8 cellular contexts compared by ENCODE assay signal in genomic region chr12:12704593-12705230, GRCh38. TPM values are rescaled to one million over a fixed set of nuclear protein-coding genes. Genes with fewer than 3 reads are reported as not detected.
DNase-seq lines count a peak whose midpoint lies in the region; ATAC-seq and FAIRE-seq lines count a peak whose summit lies in the region.

No MANE protein-coding gene starts in this region.

- POLR2A ChIA-PET in T-cell (lab: Charles Lee) = interaction anchor here (0.6 to 1.2 kb wide), 7 partner anchors 16 to 325 kb away, joined by 3 to 5 read pairs (median 3); no protein-coding TSS in a partner anchor

- peak overlapping the region; percentile 62 to 71 for H3K27ac Mint-ChIP-seq in T-cell

- CTCF ChIA-PET in T-cell (lab: Charles Lee) = interaction anchor here (0.7 to 2.2 kb wide), 6 partner anchors 10 to 330 kb away, joined by 3 to 9 read pairs (median 4); no protein-coding TSS in a partner anchor

- DNase-seq in NCI-H1694 (lab: John Stamatoyannopoulos, UW) (peak; percentile 96), T-cell (peak in 15 of 34 experiments; percentile 11 to 48 (median 28)), epithelial cell of prostate (ENCODE audit: low read depth, low spot score) (peak; percentile 73), mucosa of gallbladder (ENCODE audit: low spot score) (peak; percentile 75)
- DNase-seq in stimulated activated CD4-positive, alpha-beta T cell treated with anti-CD3 and anti-CD28 coated beads, Interleukin-1b, Interleukin-23, amount 100 ng/mL, for 48 hours = no peak

- no peak overlapping the region for H3K27ac ChIP-seq in epithelial cell of prostate

- no peaks in the 10 kb centered on the region for H3K27me3 Mint-ChIP-seq in T-cell

- FAIRE-seq in A204.1 (lab: Jason Lieb, UNC) (peak; percentile 98), G401.6 (lab: Jason Lieb, UNC) (peak; percentile 92)

- peak overlapping the region in 1 of 3 donors; percentile 69 for H3K4me3 Mint-ChIP-seq in T-cell

- H3K9me3 Mint-ChIP-seq in T-cell = no peaks in the 10 kb centered on the region

- H3K4me1 Mint-ChIP-seq in T-cell = peaks cover 12 to 35% (median 24%) of the 10 kb centered on the region in 3 donors

- no peaks in the 10 kb centered on the region for H3K36me3 Mint-ChIP-seq in T-cell

- ATAC-seq in HG02623 (IDR thresholded peaks at IDR 0.05; ENCODE audit: unreplicated experiment) (peak; percentile 63), T-cell (replicated peaks in 1 of 4) (peak; percentile 57 to 79 (median 65))

RNA-seq across cellular contexts. Expression of gene GPR19, which starts 8.7 kb away (rescaled TPM):
- total RNA-seq in T-cell (1 to 10 TPM; 1.7 to 5.2 (median 2.2) TPM), mucosa of gallbladder (0.26 TPM)

RNA-seq across cellular contexts. Expression of gene CDKN1B, which starts 12.5 kb away (rescaled TPM):
- total RNA-seq in T-cell = 100 to 1,000 TPM; 170 to 246 (median 188) TPM
- 63.0 TPM for total RNA-seq in mucosa of gallbladder
